In the genomic region with DNA sequence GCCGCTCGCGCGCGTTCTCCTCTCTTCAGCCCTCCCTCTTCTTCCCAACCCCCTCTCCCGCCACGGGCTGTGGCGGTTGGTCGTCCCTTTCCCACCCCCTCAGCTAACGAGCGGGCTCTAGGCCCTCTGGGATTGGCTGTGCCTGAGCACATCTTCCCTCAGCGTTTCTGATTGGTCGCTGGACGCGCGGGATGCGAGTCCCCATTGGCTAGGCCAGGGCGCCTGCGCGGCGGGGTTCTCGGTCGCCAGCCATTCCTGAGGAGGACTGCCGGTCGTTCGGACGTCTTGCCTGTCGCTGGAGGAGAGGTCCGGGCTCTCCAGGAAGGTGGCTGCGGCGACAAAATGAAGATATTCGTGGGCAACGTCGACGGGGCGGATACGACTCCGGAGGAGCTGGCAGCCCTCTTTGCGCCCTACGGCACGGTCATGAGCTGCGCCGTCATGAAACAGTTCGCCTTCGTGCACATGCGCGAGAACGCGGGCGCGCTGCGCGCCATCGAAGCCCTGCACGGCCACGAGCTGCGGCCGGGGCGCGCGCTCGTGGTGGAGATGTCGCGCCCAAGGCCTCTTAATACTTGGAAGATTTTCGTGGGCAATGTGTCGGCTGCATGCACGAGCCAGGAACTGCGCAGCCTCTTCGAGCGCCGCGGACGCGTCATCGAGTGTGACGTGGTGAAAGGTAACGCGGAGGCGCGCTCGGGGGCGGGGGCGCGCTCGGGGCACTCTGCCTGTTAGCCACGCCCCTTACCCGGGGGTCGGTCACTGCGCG, we compare ENCODE assay signal across 8 cellular contexts. TPM values are rescaled to one million over a fixed set of nuclear protein-coding genes. Genes with fewer than 3 reads are reported as not detected.
DNase-seq lines count a peak whose midpoint lies in the region; ATAC-seq, FAIRE-seq and TF ChIP-seq lines count a peak whose summit lies in the region.

A gene with protein sequence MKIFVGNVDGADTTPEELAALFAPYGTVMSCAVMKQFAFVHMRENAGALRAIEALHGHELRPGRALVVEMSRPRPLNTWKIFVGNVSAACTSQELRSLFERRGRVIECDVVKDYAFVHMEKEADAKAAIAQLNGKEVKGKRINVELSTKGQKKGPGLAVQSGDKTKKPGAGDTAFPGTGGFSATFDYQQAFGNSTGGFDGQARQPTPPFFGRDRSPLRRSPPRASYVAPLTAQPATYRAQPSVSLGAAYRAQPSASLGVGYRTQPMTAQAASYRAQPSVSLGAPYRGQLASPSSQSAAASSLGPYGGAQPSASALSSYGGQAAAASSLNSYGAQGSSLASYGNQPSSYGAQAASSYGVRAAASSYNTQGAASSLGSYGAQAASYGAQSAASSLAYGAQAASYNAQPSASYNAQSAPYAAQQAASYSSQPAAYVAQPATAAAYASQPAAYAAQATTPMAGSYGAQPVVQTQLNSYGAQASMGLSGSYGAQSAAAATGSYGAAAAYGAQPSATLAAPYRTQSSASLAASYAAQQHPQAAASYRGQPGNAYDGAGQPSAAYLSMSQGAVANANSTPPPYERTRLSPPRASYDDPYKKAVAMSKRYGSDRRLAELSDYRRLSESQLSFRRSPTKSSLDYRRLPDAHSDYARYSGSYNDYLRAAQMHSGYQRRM (plus strand): TSS at position 252 of the 769 bp plus-strand sequence. CDS start 91 bp downstream, at position 343.

- H3K9me3 ChIP-seq in Loucy (ENCODE audit: insufficient read depth, low read depth, low read length) = no peaks in the 10 kb centered on the region

- peak within 1 kb of the TSS; percentile 99 for H3K9ac ChIP-seq in Loucy (ENCODE audit: low read depth, low read length, poor library complexity, severe bottlenecking)

- no peak for TF ChIP-seq CTCF in Loucy (conservative IDR thresholded peaks at IDR 0.05; ENCODE audit: low read length)

- H3K27me3 ChIP-seq in Loucy (ENCODE audit: insufficient read depth, low read length, poor library complexity, severe bottlenecking) = peaks cover 7% of the 10 kb centered on the region

- peak within 1 kb of the TSS; percentile 97 to 99 for H3K27ac Mint-ChIP-seq in natural killer cell treated with Interleukin-12 subunit alpha and Interleukin-12 subunit beta and Interleukin-15 and Interleukin-18, amount 100 ng/mL, for 72 hours

- no peaks in the 10 kb centered on the region for H3K9me2 ChIP-seq in Loucy (replicated peaks; ENCODE audit: low read depth, low read length)

- peaks cover 67% of the 10 kb centered on the region for H3K79me2 ChIP-seq in Loucy (ENCODE audit: insufficient read depth, low read length)

- no peaks in the 10 kb centered on the region for H3K9me3 Mint-ChIP-seq in natural killer cell treated with Interleukin-12 subunit alpha and Interleukin-12 subunit beta and Interleukin-15 and Interleukin-18, amount 100 ng/mL, for 72 hours

- H3K4me1 Mint-ChIP-seq in natural killer cell treated with Interleukin-12 subunit alpha and Interleukin-12 subunit beta and Interleukin-15 and Interleukin-18, amount 100 ng/mL, for 72 hours (ENCODE audit: low read depth in 2 of 2) = peaks cover 40% of the 10 kb centered on the region in 2 donors

- no peaks in the 10 kb centered on the region; the same call in 1 of the 2 replicates for H3F3A ChIP-seq in Loucy (ENCODE audit: low read depth)

- H3K4me3 Mint-ChIP-seq in natural killer cell treated with Interleukin-12 subunit alpha and Interleukin-12 subunit beta and Interleukin-15 and Interleukin-18, amount 100 ng/mL, for 72 hours = peak within 1 kb of the TSS; percentile 96

- peaks cover 8% of the 10 kb centered on the region; the same call in 1 of the 2 replicates for H3K36me3 ChIP-seq in Loucy (ENCODE audit: insufficient read depth, low read length)

- H4K20me1 ChIP-seq in Loucy (ENCODE audit: insufficient read depth, low read length, poor library complexity, severe bottlenecking) = peaks cover 49% of the 10 kb centered on the region

- peaks cover 19% of the 10 kb centered on the region for H3K36me3 Mint-ChIP-seq in natural killer cell treated with Interleukin-12 subunit alpha and Interleukin-12 subunit beta and Interleukin-15 and Interleukin-18, amount 100 ng/mL, for 72 hours

- DNase-seq in EL = peak; percentile 100
- peak; percentile 99 for DNase-seq in H54 (ENCODE audit: insufficient read length, low spot score)
- peak; percentile 97 for DNase-seq in activated T-helper 9 cell treated with anti-CD3 and anti-CD28 coated beads, Interleukin-2, amount 50 U/mL, for 16 hours (ENCODE audit: low read depth)
- DNase-seq in fibroblast of peridontal ligament (ENCODE audit: extremely low read depth) = peak; percentile 99
- peak; percentile 100 for DNase-seq in natural killer cell treated with Interleukin-12 subunit alpha and Interleukin-12 subunit beta and Interleukin-15 and Interleukin-18, amount 100 ng/mL, for 72 hours (ENCODE audit: low spot score)
- peak; percentile 98 for DNase-seq in stimulated activated naive CD8-positive, alpha-beta T cell treated with anti-CD3 and anti-CD28 coated beads, Interleukin-15, Interleukin-2, amounts not matched to agents 100 U/mL and 50 U/mL, for 24 hours

- H3K4me3 ChIP-seq in Loucy (ENCODE audit: low read length, poor library complexity, severe bottlenecking) = peak within 1 kb of the TSS; percentile 97

- H2AFZ ChIP-seq in Loucy (ENCODE audit: low read length) = peak within 1 kb of the TSS; percentile 74; the same call in 1 of the 2 replicates

- TF ChIP-seq POLR2A in H54 (IDR thresholded peaks at IDR 0.05; ENCODE audit: low read depth, low read length) = peak; percentile 95
- peak; percentile 99 for TF ChIP-seq POLR2A in Raji (IDR thresholded peaks at IDR 0.05; ENCODE audit: insufficient read depth, low read depth, low read length)

- H3K4me1 ChIP-seq in Loucy (ENCODE audit: insufficient read depth, low read length, poor library complexity, severe bottlenecking) = peaks cover 28% of the 10 kb centered on the region

- no peaks in the 10 kb centered on the region for H3K27me3 Mint-ChIP-seq in natural killer cell treated with Interleukin-12 subunit alpha and Interleukin-12 subunit beta and Interleukin-15 and Interleukin-18, amount 100 ng/mL, for 72 hours

- peak; percentile 96 to 97 for ATAC-seq in natural killer cell treated with Interleukin-12 subunit alpha and Interleukin-12 subunit beta and Interleukin-15 and Interleukin-18, amount 100 ng/mL, for 72 hours
- ATAC-seq in stimulated activated naive CD8-positive, alpha-beta T cell treated with anti-CD3 and anti-CD28 coated beads, Interleukin-15, Interleukin-2, amounts not matched to agents 100 U/mL and 50 U/mL, for 24 hours = peak; percentile 97

- no peak for FAIRE-seq in H54 (lab: Jason Lieb, UNC)

- peak within 1 kb of the TSS; percentile 100 for H3K4me2 ChIP-seq in Loucy (ENCODE audit: low read depth, low read length, poor library complexity, severe bottlenecking)

RNA-seq across cellular contexts. Expression of the gene that starts here (rescaled TPM):
- 100 to 1,000 TPM; 122 to 201 TPM for total RNA-seq in natural killer cell treated with Interleukin-12 subunit alpha and Interleukin-12 subunit beta and Interleukin-15 and Interleukin-18, amount 100 ng/mL, for 72 hours

Comparison
In these comparisons a context has a peak if more than half of its experiments do, and no peak if none do; other contexts are left out.
1. Peak in every context shown above with its lines: DNase-seq, ATAC-seq and H3K4me3 ChIP-seq.